In the genomic region with DNA sequence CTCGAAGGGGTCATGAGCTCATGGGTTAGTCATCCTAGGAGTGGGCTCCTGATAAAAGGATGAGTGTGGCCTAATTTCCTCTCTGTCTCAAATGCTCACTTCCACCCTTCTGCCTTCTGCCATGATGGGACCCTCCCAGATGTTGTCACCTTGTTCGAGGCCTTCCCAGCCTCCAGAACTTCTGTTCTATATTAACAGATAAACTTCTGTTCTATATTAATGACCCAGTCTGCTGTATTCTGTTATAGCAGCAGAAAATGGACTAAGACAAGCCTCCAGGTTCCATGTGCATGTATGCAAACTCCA, we compare ENCODE assay signal across 11 cellular contexts.
"Had no signal": no experiment of that assay in that cellular context is flagged by ENCODE, and none has a peak within 500 bp of the region (broad histone marks: within the 10 kb centered on the region; RNA-seq: fewer than 3 reads in every experiment).

No MANE protein-coding gene starts in this region.

- H3K27ac ChIP-seq: HL-60, KMS-11 had no signal

- FAIRE-seq: H1, H54, HepG2 had no signal

- H3K4me3 ChIP-seq: GM23338 had no signal

- H2AFZ ChIP-seq: GM23338 had no signal

- H3K9ac ChIP-seq: KMS-11 had no signal

- H3K9me3 Mint-ChIP-seq: H9 had no signal

- H3K36me3 Mint-ChIP-seq: IgD-negative memory B cell had no signal

- DNase-seq: H9, HCEC 1CT, HFFc6, KBM-7 had no signal

- H3K4me2 ChIP-seq: GM23338, KMS-11 had no signal

- H3K27me3 Mint-ChIP-seq: IgD-negative memory B cell had no signal

- ATAC-seq: GM23338, HepG2 had no signal

- H3K4me3 Mint-ChIP-seq: GM23338, H9, HFFc6, IgD-negative memory B cell had no signal

- H3K27ac Mint-ChIP-seq: GM23338, H9, HFFc6, IgD-negative memory B cell had no signal

- H3K4me1 Mint-ChIP-seq: GM23338, IgD-negative memory B cell had no signal
